8 cellular contexts compared by ENCODE assay signal in the genomic region with DNA sequence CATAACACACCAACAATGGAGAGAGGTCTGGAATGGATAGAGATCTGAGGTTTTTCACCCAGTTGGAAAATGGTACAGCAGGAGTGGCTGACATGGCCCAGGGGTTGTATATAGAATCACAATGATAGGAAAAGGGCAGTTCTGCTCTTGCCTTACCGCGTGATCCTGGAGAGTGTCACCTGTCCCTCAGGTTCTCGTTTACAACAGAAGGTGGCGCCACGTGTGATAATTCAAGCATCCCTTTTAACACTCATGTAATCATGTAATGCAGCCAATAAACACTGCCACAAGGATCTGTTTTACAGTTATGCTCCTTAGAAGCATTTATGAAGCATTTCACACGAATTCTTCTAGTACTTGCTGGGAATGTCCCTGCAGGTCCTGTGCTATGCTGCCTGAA. TPM values are rescaled to one million over a fixed set of nuclear protein-coding genes. Genes with fewer than 3 reads are reported as not detected.
DNase-seq lines count a peak whose midpoint lies in the region; ATAC-seq and TF ChIP-seq lines count a peak whose summit lies in the region.

No MANE protein-coding gene starts in this region.

- H3K9ac ChIP-seq in OCI-LY3 (ENCODE audit: low read length), result no peak overlapping the region

- H3K4me3 ChIP-seq in AG04450 (ENCODE audit: low read depth, low read length) (no peak overlapping the region), OCI-LY3 (ENCODE audit: low read length) (no peak overlapping the region), fibroblast of the aortic adventitia (ENCODE audit: low read depth, low read length) (no peak overlapping the region), stomach (no peak overlapping the region)

- no peak for TF ChIP-seq EP300 in stomach (IDR thresholded peaks at IDR 0.05)

- no peaks in the 10 kb centered on the region for H3K79me2 ChIP-seq in OCI-LY3 (ENCODE audit: low read length)

- H3K9me3 ChIP-seq in AG04450 (ENCODE audit: control insufficient read depth, insufficient read depth, low read length), result no peaks in the 10 kb centered on the region
- H3K9me3 ChIP-seq in OCI-LY3 (ENCODE audit: insufficient read depth, low read length), result no peaks in the 10 kb centered on the region
- no peaks in the 10 kb centered on the region for H3K9me3 ChIP-seq in stomach

- CTCF ChIA-PET in AG04450 (lab: Charles Lee), result no interaction called here

- H3K4me1 ChIP-seq in OCI-LY3 (ENCODE audit: low read length) (peaks cover 19% of the 10 kb centered on the region), stomach (peaks cover 0 to 6% (median 0%) of the 10 kb centered on the region in 4 donors)

- 0 out of 2 replicates have a peak, but pooled peaks cover 5% of the 10 kb centered on the region for H4K20me1 ChIP-seq in OCI-LY3 (ENCODE audit: insufficient read depth, low read length)

- WGBS in stomach, 5 donors, result 10 to 24% (median 18%) methylated on average over 6 of the region's 6 CpGs

- no peak for DNase-seq in AG04450 (ENCODE audit: low read depth, low spot score)
- no peak for DNase-seq in fibroblast of the aortic adventitia (ENCODE audit: low read depth)
- peak; percentile 70 for DNase-seq in stomach
- no peak for DNase-seq in occipital lobe (lab: John Stamatoyannopoulos, UW)
- no peak for DNase-seq in NCI-H446 (lab: John Stamatoyannopoulos, UW)

- H3K4me2 ChIP-seq in OCI-LY3 (ENCODE audit: low read length), result no peak overlapping the region

- H3K36me3 ChIP-seq in OCI-LY3 (replicated peaks; ENCODE audit: low read depth, low read length), result no peaks in the 10 kb centered on the region
- no peaks in the 10 kb centered on the region for H3K36me3 ChIP-seq in stomach

- intact Hi-C loops in stomach (cut with DNase I; ENCODE audit: low total_unique reads), result no loop called here

- H3K27me3 ChIP-seq in AG04450 (ENCODE audit: control insufficient read depth, insufficient read depth, low read length), result peaks cover 20% of the 10 kb centered on the region
- H3K27me3 ChIP-seq in OCI-LY3 (ENCODE audit: low read depth, low read length), result peaks cover 67% of the 10 kb centered on the region
- H3K27me3 ChIP-seq in stomach, result no peaks in the 10 kb centered on the region

- no peak overlapping the region for H3K27ac ChIP-seq in AG04450 (ENCODE audit: low read depth, low read length)
- no peak overlapping the region for H3K27ac ChIP-seq in OCI-LY3 (ENCODE audit: low read length)
- no peak overlapping the region for H3K27ac ChIP-seq in stomach

- no peak for TF ChIP-seq POLR2A in stomach (IDR thresholded peaks at IDR 0.05)

- no peak for ATAC-seq in HG03442 (IDR thresholded peaks at IDR 0.05; ENCODE audit: unreplicated experiment)

- TF ChIP-seq CTCF in AG04450 (IDR thresholded peaks at IDR 0.05; ENCODE audit: low read depth, low read length), result peak; percentile 14; the same call in 1 of the 2 replicates
- peak; percentile 51; the same call in 1 of the 2 replicates for TF ChIP-seq CTCF in GM12874 (IDR thresholded peaks at IDR 0.05; ENCODE audit: insufficient read depth, low read depth, low read length)
- TF ChIP-seq CTCF in OCI-LY3 (IDR thresholded peaks at IDR 0.05; ENCODE audit: low read depth, low read length), result peak; percentile 85
- TF ChIP-seq CTCF in fibroblast of the aortic adventitia (IDR thresholded peaks at IDR 0.05; ENCODE audit: insufficient read depth, low read length), result peak; percentile 5
- peak in 4 of 7 experiments; percentile 17 to 35 (median 28) for TF ChIP-seq CTCF in stomach (IDR thresholded peaks at IDR 0.05)

- POLR2A ChIA-PET in AG04450 (lab: Yijun Ruan, JAX), result no interaction called here

- no peak overlapping the region for H2AFZ ChIP-seq in OCI-LY3 (ENCODE audit: low read depth, low read length)

RNA-seq across cellular contexts. Expression of a gene that starts 12.9 kb away (rescaled TPM):
- polyA plus RNA-seq in AG04450 (2011; rRNA removed) (not detected in 2 replicates), stomach (10 to 100 TPM in 2 of 3 donors, 1 to 10 TPM in 1; 6.4 to 57.7 (median 49.0) TPM)
- polyA minus RNA-seq in AG04450 (2011; rRNA and poly(A)+ RNA removed), result not detected in 2 replicates
- total RNA-seq in fibroblast of the aortic adventitia (ENCODE audit: low replicate concordance) (not detected in 2 replicates), stomach (10 to 100 TPM in 2 of 5 donors, 1 to 10 TPM in 2, not detected in 1; 2.2 to 82.8 (median 37.6) TPM), occipital lobe (3.4 TPM)

RNA-seq across cellular contexts. Expression of a gene that starts 40.7 kb away (rescaled TPM):
- polyA plus RNA-seq in AG04450 (2011; rRNA removed) (114 and 140 TPM in 2 replicates), stomach (10 to 100 TPM; 30.5 to 72.5 (median 45.0) TPM)
- 51.4 and 58.4 TPM in 2 replicates for polyA minus RNA-seq in AG04450 (2011; rRNA and poly(A)+ RNA removed)
- total RNA-seq in fibroblast of the aortic adventitia (ENCODE audit: low replicate concordance) (19.9 and 67.4 TPM in 2 replicates), stomach (100 to 1,000 TPM in 2 of 5 donors, 10 to 100 TPM in 3; 22.6 to 137 (median 87.2) TPM), occipital lobe (12.0 TPM)

RNA-seq across cellular contexts. Expression of a gene that starts 48.5 kb away (rescaled TPM):
- polyA plus RNA-seq in AG04450 (2011; rRNA removed) (12.8 and 13.8 TPM in 2 replicates), stomach (10 to 100 TPM; 55.6 to 90.7 (median 77.6) TPM)
- polyA minus RNA-seq in AG04450 (2011; rRNA and poly(A)+ RNA removed), result 7.3 and 7.8 TPM in 2 replicates
- total RNA-seq in fibroblast of the aortic adventitia (ENCODE audit: low replicate concordance) (1.3 and 4.6 TPM in 2 replicates), stomach (100 to 1,000 TPM in 1 of 5 donors, 10 to 100 TPM in 4; 10.6 to 131 (median 51.3) TPM), occipital lobe (5.9 TPM)

RNA-seq across cellular contexts. Expression of a gene that starts 58.8 kb away (rescaled TPM):
- polyA plus RNA-seq in AG04450 (2011; rRNA removed), result not detected in 2 replicates
- not detected in 2 replicates for polyA minus RNA-seq in AG04450 (2011; rRNA and poly(A)+ RNA removed)
- total RNA-seq in fibroblast of the aortic adventitia (ENCODE audit: low replicate concordance), result not detected in 2 replicates
- not detected for total RNA-seq in stomach
- not detected for polyA plus RNA-seq in stomach
- total RNA-seq in occipital lobe, result not detected

Comparison
In these comparisons a context has a peak if more than half of its experiments do, and no peak if none do; other contexts are left out.
1. CTCF ChIP-seq: peak in every context shown above with its lines; median percentile 85 in OCI-LY3; 51 in GM12874; 28 in stomach; 14 in AG04450; 5 in fibroblast of the aortic adventitia.